1 cellular context compared by ENCODE assay signal in the genomic region with DNA sequence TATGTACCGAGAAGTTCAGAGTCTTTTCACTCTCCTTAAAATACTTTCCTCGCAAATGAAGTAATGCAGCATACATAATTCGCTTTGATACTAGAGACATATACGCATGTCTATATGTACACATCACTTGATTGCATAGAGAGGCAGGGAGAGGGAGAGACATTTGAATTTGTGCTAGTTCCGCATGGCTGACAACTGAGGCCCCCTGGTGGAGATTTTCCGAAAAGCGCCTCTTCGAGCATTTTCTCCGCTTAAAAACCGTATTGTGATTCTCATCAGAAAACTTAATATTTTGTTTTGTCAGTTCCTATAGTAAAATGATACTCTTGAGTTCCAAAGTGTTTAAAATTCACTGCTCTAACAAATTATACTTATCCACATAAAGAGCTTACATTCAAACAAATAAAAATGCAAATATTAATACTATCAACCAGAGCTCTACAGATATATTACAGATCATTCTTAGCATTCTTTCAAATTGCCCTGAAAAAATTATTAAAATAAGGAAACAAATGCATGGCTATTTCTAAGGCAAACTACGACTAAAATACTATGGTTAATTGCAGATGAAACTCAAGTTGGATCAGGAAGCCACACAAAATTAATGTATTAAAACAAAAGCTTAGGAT.
TF ChIP-seq lines count a peak whose summit lies in the region.

No MANE protein-coding gene starts in this region.

TF ChIP-seq in K562, 482 proteins besides CTCF, POLR2A, EP300 and RAD21 (continued from another document and continues in another):
- TF ChIP-seq, protein P1, sequence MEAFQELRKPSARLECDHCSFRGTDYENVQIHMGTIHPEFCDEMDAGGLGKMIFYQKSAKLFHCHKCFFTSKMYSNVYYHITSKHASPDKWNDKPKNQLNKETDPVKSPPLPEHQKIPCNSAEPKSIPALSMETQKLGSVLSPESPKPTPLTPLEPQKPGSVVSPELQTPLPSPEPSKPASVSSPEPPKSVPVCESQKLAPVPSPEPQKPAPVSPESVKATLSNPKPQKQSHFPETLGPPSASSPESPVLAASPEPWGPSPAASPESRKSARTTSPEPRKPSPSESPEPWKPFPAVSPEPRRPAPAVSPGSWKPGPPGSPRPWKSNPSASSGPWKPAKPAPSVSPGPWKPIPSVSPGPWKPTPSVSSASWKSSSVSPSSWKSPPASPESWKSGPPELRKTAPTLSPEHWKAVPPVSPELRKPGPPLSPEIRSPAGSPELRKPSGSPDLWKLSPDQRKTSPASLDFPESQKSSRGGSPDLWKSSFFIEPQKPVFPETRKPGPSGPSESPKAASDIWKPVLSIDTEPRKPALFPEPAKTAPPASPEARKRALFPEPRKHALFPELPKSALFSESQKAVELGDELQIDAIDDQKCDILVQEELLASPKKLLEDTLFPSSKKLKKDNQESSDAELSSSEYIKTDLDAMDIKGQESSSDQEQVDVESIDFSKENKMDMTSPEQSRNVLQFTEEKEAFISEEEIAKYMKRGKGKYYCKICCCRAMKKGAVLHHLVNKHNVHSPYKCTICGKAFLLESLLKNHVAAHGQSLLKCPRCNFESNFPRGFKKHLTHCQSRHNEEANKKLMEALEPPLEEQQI (IDR thresholded peaks at IDR 0.05) = 0 out of 2 replicates have a peak, but pooled peaks have one; percentile 17
- TF ChIP-seq, protein P2, sequence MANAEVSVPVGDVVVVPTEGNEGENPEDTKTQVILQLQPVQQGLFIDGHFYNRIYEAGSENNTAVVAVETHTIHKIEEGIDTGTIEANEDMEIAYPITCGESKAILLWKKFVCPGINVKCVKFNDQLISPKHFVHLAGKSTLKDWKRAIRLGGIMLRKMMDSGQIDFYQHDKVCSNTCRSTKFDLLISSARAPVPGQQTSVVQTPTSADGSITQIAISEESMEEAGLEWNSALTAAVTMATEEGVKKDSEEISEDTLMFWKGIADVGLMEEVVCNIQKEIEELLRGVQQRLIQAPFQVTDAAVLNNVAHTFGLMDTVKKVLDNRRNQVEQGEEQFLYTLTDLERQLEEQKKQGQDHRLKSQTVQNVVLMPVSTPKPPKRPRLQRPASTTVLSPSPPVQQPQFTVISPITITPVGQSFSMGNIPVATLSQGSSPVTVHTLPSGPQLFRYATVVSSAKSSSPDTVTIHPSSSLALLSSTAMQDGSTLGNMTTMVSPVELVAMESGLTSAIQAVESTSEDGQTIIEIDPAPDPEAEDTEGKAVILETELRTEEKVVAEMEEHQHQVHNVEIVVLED (CRISPR knock-in tag; IDR thresholded peaks at IDR 0.05) = no peak
- no peak for TF ChIP-seq HMGXB4 (CRISPR knock-in tag; IDR thresholded peaks at IDR 0.05)
- TF ChIP-seq, protein P3, sequence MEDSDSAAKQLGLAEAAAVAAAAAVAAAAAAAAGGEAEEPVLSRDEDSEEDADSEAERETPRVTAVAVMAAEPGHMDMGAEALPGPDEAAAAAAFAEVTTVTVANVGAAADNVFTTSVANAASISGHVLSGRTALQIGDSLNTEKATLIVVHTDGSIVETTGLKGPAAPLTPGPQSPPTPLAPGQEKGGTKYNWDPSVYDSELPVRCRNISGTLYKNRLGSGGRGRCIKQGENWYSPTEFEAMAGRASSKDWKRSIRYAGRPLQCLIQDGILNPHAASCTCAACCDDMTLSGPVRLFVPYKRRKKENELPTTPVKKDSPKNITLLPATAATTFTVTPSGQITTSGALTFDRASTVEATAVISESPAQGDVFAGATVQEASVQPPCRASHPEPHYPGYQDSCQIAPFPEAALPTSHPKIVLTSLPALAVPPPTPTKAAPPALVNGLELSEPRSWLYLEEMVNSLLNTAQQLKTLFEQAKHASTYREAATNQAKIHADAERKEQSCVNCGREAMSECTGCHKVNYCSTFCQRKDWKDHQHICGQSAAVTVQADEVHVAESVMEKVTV (CRISPR knock-in tag; IDR thresholded peaks at IDR 0.05) = 0 out of 2 replicates have a peak, but pooled peaks have one; percentile 20
- TF ChIP-seq ZNF197 (CRISPR knock-in tag; IDR thresholded peaks at IDR 0.05; ENCODE audit: low read depth) = no peak
- TF ChIP-seq TAF1 (IDR thresholded peaks at IDR 0.05; ENCODE audit: control insufficient read depth, extremely low read depth, insufficient read depth, low read length, severe bottlenecking) = no peak
- TF ChIP-seq ASH1L (IDR thresholded peaks at IDR 0.05; ENCODE audit: borderline replicate concordance, low read depth, partially characterized antibody) = no peak
- TF ChIP-seq POLR3G (IDR thresholded peaks at IDR 0.05; ENCODE audit: extremely low read depth, insufficient read length, insufficient replicate concordance) = no peak
- TF ChIP-seq, protein P4, sequence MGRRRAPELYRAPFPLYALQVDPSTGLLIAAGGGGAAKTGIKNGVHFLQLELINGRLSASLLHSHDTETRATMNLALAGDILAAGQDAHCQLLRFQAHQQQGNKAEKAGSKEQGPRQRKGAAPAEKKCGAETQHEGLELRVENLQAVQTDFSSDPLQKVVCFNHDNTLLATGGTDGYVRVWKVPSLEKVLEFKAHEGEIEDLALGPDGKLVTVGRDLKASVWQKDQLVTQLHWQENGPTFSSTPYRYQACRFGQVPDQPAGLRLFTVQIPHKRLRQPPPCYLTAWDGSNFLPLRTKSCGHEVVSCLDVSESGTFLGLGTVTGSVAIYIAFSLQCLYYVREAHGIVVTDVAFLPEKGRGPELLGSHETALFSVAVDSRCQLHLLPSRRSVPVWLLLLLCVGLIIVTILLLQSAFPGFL (CRISPR knock-in tag; IDR thresholded peaks at IDR 0.05) = no peak
- TF ChIP-seq MYC (IDR thresholded peaks at IDR 0.05; ENCODE audit: low read depth, low read length) = peak; percentile 80
- TF ChIP-seq MYC (CRISPR knock-in tag; IDR thresholded peaks at IDR 0.05; ENCODE audit: borderline replicate concordance, low read depth) = no peak
- no peak for TF ChIP-seq PHF21A (IDR thresholded peaks at IDR 0.05; ENCODE audit: borderline replicate concordance, low read depth)
- TF ChIP-seq MEIS2 (IDR thresholded peaks at IDR 0.05; ENCODE audit: partially characterized antibody) = peak; percentile 5
- no peak for TF ChIP-seq GATAD2B (IDR thresholded peaks at IDR 0.05; ENCODE audit: borderline replicate concordance)
- no peak for TF ChIP-seq ATF1 (CRISPR knock-in tag; IDR thresholded peaks at IDR 0.05)
- no peak for TF ChIP-seq ATF1 (tag; IDR thresholded peaks at IDR 0.05)
- no peak for TF ChIP-seq SREBF2 (CRISPR knock-in tag; IDR thresholded peaks at IDR 0.05)
- TF ChIP-seq FUS (optimal IDR thresholded peaks at IDR 0.05; ENCODE audit: low read depth, low read length) = no peak
- no peak for TF ChIP-seq ETV5 (CRISPR knock-in tag; IDR thresholded peaks at IDR 0.05; ENCODE audit: low read depth)
- no peak for TF ChIP-seq MIER1 (IDR thresholded peaks at IDR 0.05; ENCODE audit: low read depth)
- TF ChIP-seq, protein P5, sequence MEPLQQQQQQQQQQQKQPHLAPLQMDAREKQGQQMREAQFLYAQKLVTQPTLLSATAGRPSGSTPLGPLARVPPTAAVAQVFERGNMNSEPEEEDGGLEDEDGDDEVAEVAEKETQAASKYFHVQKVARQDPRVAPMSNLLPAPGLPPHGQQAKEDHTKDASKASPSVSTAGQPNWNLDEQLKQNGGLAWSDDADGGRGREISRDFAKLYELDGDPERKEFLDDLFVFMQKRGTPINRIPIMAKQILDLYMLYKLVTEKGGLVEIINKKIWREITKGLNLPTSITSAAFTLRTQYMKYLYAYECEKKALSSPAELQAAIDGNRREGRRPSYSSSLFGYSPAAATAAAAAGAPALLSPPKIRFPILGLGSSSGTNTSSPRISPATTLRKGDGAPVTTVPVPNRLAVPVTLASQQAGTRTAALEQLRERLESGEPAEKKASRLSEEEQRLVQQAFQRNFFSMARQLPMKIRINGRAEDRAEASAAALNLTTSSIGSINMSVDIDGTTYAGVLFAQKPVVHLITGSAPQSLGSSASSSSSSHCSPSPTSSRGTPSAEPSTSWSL (CRISPR knock-in tag; IDR thresholded peaks at IDR 0.05; ENCODE audit: borderline replicate concordance) = no peak
- TF ChIP-seq OTX1 (CRISPR knock-in tag; IDR thresholded peaks at IDR 0.05) = no peak
- TF ChIP-seq KDM2B (CRISPR knock-in tag; IDR thresholded peaks at IDR 0.05) = no peak
- TF ChIP-seq ZNF133 (CRISPR knock-in tag; IDR thresholded peaks at IDR 0.05) = no peak
- no peak for TF ChIP-seq KLF13 (tag; IDR thresholded peaks at IDR 0.05; ENCODE audit: borderline replicate concordance, low read depth)
- no peak for TF ChIP-seq SMAD2 (IDR thresholded peaks at IDR 0.05; ENCODE audit: low read depth, low read length)
- TF ChIP-seq XRCC5 (IDR thresholded peaks at IDR 0.05; ENCODE audit: low read depth, low read length) = no peak
- no peak for TF ChIP-seq NUFIP1 (IDR thresholded peaks at IDR 0.05; ENCODE audit: partially characterized antibody)
- TF ChIP-seq, protein P6, sequence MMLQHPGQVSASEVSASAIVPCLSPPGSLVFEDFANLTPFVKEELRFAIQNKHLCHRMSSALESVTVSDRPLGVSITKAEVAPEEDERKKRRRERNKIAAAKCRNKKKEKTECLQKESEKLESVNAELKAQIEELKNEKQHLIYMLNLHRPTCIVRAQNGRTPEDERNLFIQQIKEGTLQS (IDR thresholded peaks at IDR 0.05) = no peak
- TF ChIP-seq, protein P6 (CRISPR knock-in tag; conservative IDR thresholded peaks at IDR 0.05) = no peak
- TF ChIP-seq, protein P7, sequence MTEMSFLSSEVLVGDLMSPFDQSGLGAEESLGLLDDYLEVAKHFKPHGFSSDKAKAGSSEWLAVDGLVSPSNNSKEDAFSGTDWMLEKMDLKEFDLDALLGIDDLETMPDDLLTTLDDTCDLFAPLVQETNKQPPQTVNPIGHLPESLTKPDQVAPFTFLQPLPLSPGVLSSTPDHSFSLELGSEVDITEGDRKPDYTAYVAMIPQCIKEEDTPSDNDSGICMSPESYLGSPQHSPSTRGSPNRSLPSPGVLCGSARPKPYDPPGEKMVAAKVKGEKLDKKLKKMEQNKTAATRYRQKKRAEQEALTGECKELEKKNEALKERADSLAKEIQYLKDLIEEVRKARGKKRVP (CRISPR knock-in tag; IDR thresholded peaks at IDR 0.05) = no peak
- no peak for TF ChIP-seq TARDBP (IDR thresholded peaks at IDR 0.05)
- TF ChIP-seq LCOR (CRISPR knock-in tag; IDR thresholded peaks at IDR 0.05) = no peak
- no peak for TF ChIP-seq ZEB2 (IDR thresholded peaks at IDR 0.05)
- TF ChIP-seq GABPB2 (CRISPR knock-in tag; conservative IDR thresholded peaks at IDR 0.05) = no peak
- TF ChIP-seq NFATC3 (IDR thresholded peaks at IDR 0.05) = 0 out of 2 replicates have a peak, but pooled peaks have one; percentile 47
- TF ChIP-seq HDAC2 (IDR thresholded peaks at IDR 0.05) = 0 out of 2 replicates have a peak, but pooled peaks have one; percentile 20
- no peak for TF ChIP-seq MCM5 (IDR thresholded peaks at IDR 0.05; ENCODE audit: low read depth)
- TF ChIP-seq RREB1 (CRISPR knock-in tag; IDR thresholded peaks at IDR 0.05) = no peak
- peak; percentile 57; the same call in 1 of the 2 replicates for TF ChIP-seq FOXM1 (IDR thresholded peaks at IDR 0.05; ENCODE audit: low read depth)
- no peak for TF ChIP-seq FOXM1 (CRISPR knock-in tag; IDR thresholded peaks at IDR 0.05; ENCODE audit: low read depth)
- no peak for TF ChIP-seq ZC3H4 (CRISPR knock-in tag; IDR thresholded peaks at IDR 0.05; ENCODE audit: borderline replicate concordance)
- TF ChIP-seq ZNF778 (CRISPR knock-in tag; IDR thresholded peaks at IDR 0.05) = no peak
- TF ChIP-seq SNRNP70 (optimal IDR thresholded peaks at IDR 0.05; ENCODE audit: low read depth, low read length) = no peak
- no peak for TF ChIP-seq SMAD4 (CRISPR knock-in tag; conservative IDR thresholded peaks at IDR 0.05)
